8 cellular contexts compared by ENCODE assay signal in genomic region chr4:88706574-88706973, GRCh38. TPM values are rescaled to one million over a fixed set of nuclear protein-coding genes. Genes with fewer than 3 reads are reported as not detected.
DNase-seq lines count a peak whose midpoint lies in the region; ATAC-seq and TF ChIP-seq lines count a peak whose summit lies in the region.

No MANE protein-coding gene starts in this region.

- H3K9me3 ChIP-seq in AG04450 (ENCODE audit: control insufficient read depth, insufficient read depth, low read length) = no peaks in the 10 kb centered on the region
- H3K9me3 ChIP-seq in Loucy (ENCODE audit: insufficient read depth, low read depth, low read length) = no peaks in the 10 kb centered on the region
- no peaks in the 10 kb centered on the region for H3K9me3 ChIP-seq in ascending aorta
- H3K9me3 ChIP-seq in CD4-positive, alpha-beta T cell (ENCODE audit: control insufficient read depth, low read length) = no peaks in the 10 kb centered on the region

- CTCF ChIA-PET in AG04450 (lab: Charles Lee) = interaction anchor here (0.6 to 6.4 kb wide), 39 partner anchors 9 to 410 kb away, joined by 3 to 101 read pairs (median 4); partner anchors contain the start of gene NAP1L5
- CTCF ChIA-PET in CD4-positive, alpha-beta T cell (lab: Charles Lee) = no interaction called here

- peaks cover 0 to under 1% of the 10 kb centered on the region in 2 donors for H3K9me3 Mint-ChIP-seq in stimulated activated naive CD8-positive, alpha-beta T cell treated with anti-CD3 and anti-CD28 coated beads, Interleukin-15, amount 100 ng/mL, for 72 hours
- no peaks in the 10 kb centered on the region for H3K9me3 Mint-ChIP-seq in CD4-positive, alpha-beta T cell

- TF ChIP-seq CTCF in AG04450 (IDR thresholded peaks at IDR 0.05; ENCODE audit: low read depth, low read length) (peak; percentile 73), Loucy (conservative IDR thresholded peaks at IDR 0.05; ENCODE audit: low read length) (peak; percentile 63), ascending aorta (IDR thresholded peaks at IDR 0.05) (peak; percentile 42 to 78 (median 63))
- TF ChIP-seq CTCF in CD4-positive, alpha-beta T cell (IDR thresholded peaks at IDR 0.05) = no peak

- H3K9ac ChIP-seq in Loucy (ENCODE audit: low read depth, low read length, poor library complexity, severe bottlenecking) = no peak overlapping the region

- no peak overlapping the region for H3K4me2 ChIP-seq in Loucy (ENCODE audit: low read depth, low read length, poor library complexity, severe bottlenecking)

- H3K36me3 ChIP-seq in Loucy (ENCODE audit: insufficient read depth, low read length) = peaks cover 9% of the 10 kb centered on the region; the same call in 1 of the 2 replicates
- peaks cover 18 to 38% of the 10 kb centered on the region in 2 donors for H3K36me3 ChIP-seq in ascending aorta

- no peaks in the 10 kb centered on the region for H3F3A ChIP-seq in Loucy (ENCODE audit: low read depth)

- no peaks in the 10 kb centered on the region for H3K79me2 ChIP-seq in Loucy (ENCODE audit: insufficient read depth, low read length)

- H4K20me1 ChIP-seq in Loucy (ENCODE audit: insufficient read depth, low read length, poor library complexity, severe bottlenecking) = no peaks in the 10 kb centered on the region

- H3K4me3 Mint-ChIP-seq in stimulated activated naive CD8-positive, alpha-beta T cell treated with anti-CD3 and anti-CD28 coated beads, Interleukin-15, amount 100 ng/mL, for 72 hours = no peak overlapping the region
- H3K4me3 Mint-ChIP-seq in CD4-positive, alpha-beta T cell = no peak overlapping the region

- no peaks in the 10 kb centered on the region for H3K27me3 ChIP-seq in AG04450 (ENCODE audit: control insufficient read depth, insufficient read depth, low read length)
- no peaks in the 10 kb centered on the region for H3K27me3 ChIP-seq in Loucy (ENCODE audit: insufficient read depth, low read length, poor library complexity, severe bottlenecking)
- H3K27me3 ChIP-seq in ascending aorta = no peaks in the 10 kb centered on the region
- H3K27me3 ChIP-seq in CD4-positive, alpha-beta T cell (ENCODE audit: control insufficient read depth, insufficient read depth, low read length) = no peaks in the 10 kb centered on the region

- H2AFZ ChIP-seq in Loucy (ENCODE audit: low read length) = no peak overlapping the region

- H3K27ac Mint-ChIP-seq in stimulated activated naive CD8-positive, alpha-beta T cell treated with anti-CD3 and anti-CD28 coated beads, Interleukin-15, amount 100 ng/mL, for 72 hours = no peak overlapping the region
- no peak overlapping the region for H3K27ac Mint-ChIP-seq in CD4-positive, alpha-beta T cell

- H3K9me2 ChIP-seq in Loucy (replicated peaks; ENCODE audit: low read depth, low read length) = no peaks in the 10 kb centered on the region

- POLR2A ChIA-PET in AG04450 (lab: Yijun Ruan, JAX) = interaction anchor here (0.7 kb wide), 1 partner anchor 285 kb away, joined by 4 read pairs; no protein-coding TSS in a partner anchor
- POLR2A ChIA-PET in CD4-positive, alpha-beta T cell (lab: Charles Lee) = no interaction called here

- H3K36me3 Mint-ChIP-seq in CD4-positive, alpha-beta T cell (ENCODE audit: low read depth) = peaks cover 95% of the 10 kb centered on the region

- H3K4me3 ChIP-seq in AG04450 (ENCODE audit: low read depth, low read length) (no peak overlapping the region), Loucy (ENCODE audit: low read length, poor library complexity, severe bottlenecking) (no peak overlapping the region), ascending aorta (peak overlapping the region in 1 of 2 donors; percentile 38)

- no peaks in the 10 kb centered on the region for H3K4me1 ChIP-seq in Loucy (ENCODE audit: insufficient read depth, low read length, poor library complexity, severe bottlenecking)
- H3K4me1 ChIP-seq in ascending aorta = peaks cover 3% of the 10 kb centered on the region in 2 donors

- ATAC-seq in stimulated activated naive CD8-positive, alpha-beta T cell treated with anti-CD3 and anti-CD28 coated beads, Interleukin-15, amount 100 ng/mL, for 72 hours = no peak
- ATAC-seq in CD4-positive, alpha-beta T cell (ENCODE audit: poor library complexity) = no peak

- DNase-seq in AG04450 (ENCODE audit: low read depth, low spot score) (peak; percentile 43), ascending aorta (ENCODE audit: low spot score in 2 of 2) (peak in 1 of 2 donors; percentile 79), iPS-NIHi11 (ENCODE audit: low spot score) (peak; percentile 28), substantia nigra (lab: John Stamatoyannopoulos, UW) (peak in 34 of 49 donors; percentile 2 to 77 (median 28)), NCI-H1417 treated with DMSO at 0.1 percent for 48 hours (lab: John Stamatoyannopoulos, UW) (no peak)
- DNase-seq in stimulated activated naive CD8-positive, alpha-beta T cell treated with anti-CD3 and anti-CD28 coated beads, Interleukin-15, amount 100 ng/mL, for 72 hours = no peak
- DNase-seq in CD4-positive, alpha-beta T cell = no peak

- H3K4me1 Mint-ChIP-seq in stimulated activated naive CD8-positive, alpha-beta T cell treated with anti-CD3 and anti-CD28 coated beads, Interleukin-15, amount 100 ng/mL, for 72 hours = peaks cover 14% of the 10 kb centered on the region
- no peaks in the 10 kb centered on the region for H3K4me1 Mint-ChIP-seq in CD4-positive, alpha-beta T cell (ENCODE audit: low read depth)

- intact Hi-C loops in ascending aorta (cut with DNase I) = loop anchor here (1.0 to 5.0 kb wide), 4 partner anchors 61 to 318 kb away; no protein-coding TSS in a partner anchor
- intact Hi-C loops in CD4-positive, alpha-beta T cell (cut with DNase I, micrococcal nuclease) = no loop called here

- H3K27ac ChIP-seq in AG04450 (ENCODE audit: low read depth, low read length) = no peak overlapping the region
- peak overlapping the region; percentile 45 to 79 for H3K27ac ChIP-seq in ascending aorta
- peak overlapping the region; percentile 42 for H3K27ac ChIP-seq in substantia nigra (ENCODE audit: low read depth, low read length, poor library complexity, severe bottlenecking)
- H3K27ac ChIP-seq in CD4-positive, alpha-beta T cell (ENCODE audit: low read depth, low read length) = no peak overlapping the region

- H3K27me3 Mint-ChIP-seq in stimulated activated naive CD8-positive, alpha-beta T cell treated with anti-CD3 and anti-CD28 coated beads, Interleukin-15, amount 100 ng/mL, for 72 hours = no peaks in the 10 kb centered on the region
- no peaks in the 10 kb centered on the region for H3K27me3 Mint-ChIP-seq in CD4-positive, alpha-beta T cell

RNA-seq across cellular contexts. Expression of gene NAP1L5, which starts 8.9 kb away (rescaled TPM):
- polyA plus RNA-seq in AG04450 (2011; rRNA removed) = 6.6 and 8.2 TPM in 2 replicates
- polyA minus RNA-seq in AG04450 (2011; rRNA and poly(A)+ RNA removed) = 2.1 and 2.9 TPM in 2 replicates
- 9.6 TPM for total RNA-seq in ascending aorta
- 10 to 100 TPM; 17.3 to 17.9 TPM for total RNA-seq in CD4-positive, alpha-beta T cell

Comparison
In these comparisons a context has a peak if more than half of its experiments do, and no peak if none do; other contexts are left out.
1. DNase-seq: peak in AG04450 (single experiment), iPS-NIHi11 (single experiment) and substantia nigra (34 of 49); none in stimulated activated naive CD8-positive, alpha-beta T cell treated with anti-CD3 and anti-CD28 coated beads, Interleukin-15, amount 100 ng/mL, for 72 hours (0 of 2), NCI-H1417 treated with DMSO at 0.1 percent for 48 hours (single experiment) and CD4-positive, alpha-beta T cell (0 of 10).
2. H3K27ac ChIP-seq: peak in ascending aorta (2 of 2) and substantia nigra (single experiment); none in AG04450 (single experiment) and CD4-positive, alpha-beta T cell (single experiment).